Comparison of ENCODE assay signal across 1 cellular context in genomic region chr17:40059729-40060475, GRCh38.
TF ChIP-seq lines count a peak whose summit lies in the region.

No MANE protein-coding gene starts in this region.

TF ChIP-seq in IMR-90, 13 proteins besides CTCF, POLR2A, EP300 and RAD21:
- no peak for TF ChIP-seq MAFK (IDR thresholded peaks at IDR 0.05; ENCODE audit: low read depth, low read length)
- no peak for TF ChIP-seq BHLHE40 (IDR thresholded peaks at IDR 0.05; ENCODE audit: low read depth, low read length)
- no peak for TF ChIP-seq MAZ (IDR thresholded peaks at IDR 0.05; ENCODE audit: borderline replicate concordance, low read depth, low read length)
- TF ChIP-seq CEBPB (IDR thresholded peaks at IDR 0.05; ENCODE audit: low read depth, low read length): no peak
- no peak for TF ChIP-seq RCOR1 (IDR thresholded peaks at IDR 0.05; ENCODE audit: insufficient replicate concordance, low read length)
